10 cellular contexts compared by ENCODE assay signal in the genomic region with DNA sequence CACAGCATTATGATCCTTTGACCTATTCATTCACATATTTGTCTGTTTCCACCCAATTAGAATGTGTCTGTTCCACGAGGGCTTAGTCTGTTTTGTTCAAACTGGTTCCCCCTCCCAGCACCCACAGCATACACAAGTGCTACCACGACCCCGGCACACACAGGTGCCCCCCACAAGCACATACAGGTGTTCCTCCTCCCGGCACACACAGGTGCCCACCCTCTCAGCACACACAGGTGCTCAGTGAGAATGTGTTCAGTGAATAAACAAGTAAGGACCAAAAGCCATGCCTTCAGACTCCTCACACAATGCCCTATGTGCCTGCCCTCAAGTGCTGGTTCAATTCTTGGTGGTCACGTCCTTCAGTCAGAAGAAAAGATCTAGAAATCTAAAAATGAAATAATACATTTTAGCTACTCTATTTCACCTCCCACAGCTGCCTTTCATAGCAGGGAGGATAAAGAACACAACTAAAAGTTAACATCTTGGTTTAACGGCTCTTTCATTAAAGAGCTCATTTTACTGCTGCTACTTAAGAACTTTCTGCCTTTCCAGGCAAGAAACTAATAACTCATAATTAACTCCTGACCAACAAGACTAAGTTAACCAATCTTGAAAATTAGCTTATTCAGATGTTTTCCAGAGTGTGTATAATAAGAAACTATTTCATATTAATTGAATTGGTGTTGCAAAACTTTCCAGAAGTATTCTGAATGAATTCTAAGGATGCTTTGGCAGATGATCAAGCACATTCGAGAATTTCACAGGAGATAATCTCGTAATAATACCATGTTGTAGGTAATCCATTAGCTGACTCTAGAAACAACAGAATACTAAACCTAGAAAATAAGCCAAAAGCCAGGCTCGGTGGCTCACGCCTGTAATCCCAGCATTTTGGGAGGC. TPM values are rescaled to one million over a fixed set of nuclear protein-coding genes. Genes with fewer than 3 reads are reported as not detected.
DNase-seq lines count a peak whose midpoint lies in the region; ATAC-seq, FAIRE-seq and TF ChIP-seq lines count a peak whose summit lies in the region.
"Had no signal": no experiment of that assay in that cellular context is flagged by ENCODE, and none has a peak within 500 bp of the region (broad histone marks: within the 10 kb centered on the region; RNA-seq: fewer than 3 reads in every experiment).

No MANE protein-coding gene starts in this region.

- peak overlapping the region; percentile 93 for H3K27ac ChIP-seq in PC-9
- H3K27ac ChIP-seq: HL-60 had no signal

- no peak for ATAC-seq in HG03108 (IDR thresholded peaks at IDR 0.05; ENCODE audit: unreplicated experiment)

- no peak overlapping the region for H2AFZ ChIP-seq in PC-9

- peaks cover 58% of the 10 kb centered on the region for H3K79me2 ChIP-seq in PC-9 (ENCODE audit: low read depth)

- H3K27me3 ChIP-seq in PC-9 (ENCODE audit: insufficient read depth, low read depth) = no peaks in the 10 kb centered on the region

- TF ChIP-seq CTCF in PC-9 (conservative IDR thresholded peaks at IDR 0.05) (no peak), epithelial cell of proximal tubule (conservative IDR thresholded peaks at IDR 0.05; ENCODE audit: low read depth, low read length) (no peak), retinal pigment epithelial cell (conservative IDR thresholded peaks at IDR 0.05; ENCODE audit: low read depth, low read length) (no peak), D721Med (IDR thresholded peaks at IDR 0.05; ENCODE audit: insufficient read depth, missing control alignments) (no peak)

- in situ Hi-C loops in G401 (cut with HindIII; ENCODE audit: low sequenced_read_pairs) = no loop called here

- BruUV-seq in PC-9 (replicated peaks; lab: Mats Ljungman, UMichigan) = no TSS peak

- H3K36me3 ChIP-seq in PC-9 (ENCODE audit: low read depth) = 0 out of 2 replicates have a peak, but pooled peaks cover under 1% of the 10 kb centered on the region

- no peaks in the 10 kb centered on the region for H3K9me2 ChIP-seq in PC-9 (ENCODE audit: insufficient read depth)

- peak overlapping the region; percentile 81; the same call in 1 of the 2 replicates for H3K4me3 ChIP-seq in PC-9
- H3K4me3 ChIP-seq in epithelial cell of proximal tubule (ENCODE audit: low read depth, low read length) = peak overlapping the region; percentile 83
- H3K4me3 ChIP-seq in retinal pigment epithelial cell (ENCODE audit: low read length) = peak overlapping the region; percentile 94

- peaks cover 43% of the 10 kb centered on the region for H3F3A ChIP-seq in PC-9 (ENCODE audit: insufficient read depth, low read depth)

- H3K4me2 ChIP-seq in PC-9 = peak overlapping the region; percentile 90

- H3K9me3 ChIP-seq in PC-9 (ENCODE audit: insufficient read depth, low read depth) = no peaks in the 10 kb centered on the region

- FAIRE-seq in D721Med (lab: Jason Lieb, UNC) = no peak

- peak; percentile 10 for DNase-seq in G401 (ENCODE audit: low spot score)
- no peak for DNase-seq in PC-9
- no peak for DNase-seq in epithelial cell of proximal tubule (ENCODE audit: low read depth)
- no peak for DNase-seq in retinal pigment epithelial cell (ENCODE audit: low read depth)
- DNase-seq in hippocampal formation (lab: John Stamatoyannopoulos, UW) = no peak
- DNase-seq in D721Med (ENCODE audit: insufficient read length, low spot score) = no peak
- DNase-seq in NCI-H128 (lab: John Stamatoyannopoulos, UW; ENCODE audit: unreplicated experiment) = no peak
- DNase-seq: activated gamma-delta T cell had no signal

- H3K4me1 ChIP-seq in PC-9 (replicated peaks; ENCODE audit: insufficient read depth) = peaks cover 45% of the 10 kb centered on the region

- intact Hi-C loops in PC-9 (cut with micrococcal nuclease; ENCODE audit: unreplicated experiment) = loop anchor here (2.0 to 5.0 kb wide), 3 partner anchors 31 to 77 kb away; no protein-coding TSS in a partner anchor

- POLR2A ChIA-PET in PC-9 (lab: Charles Lee; ENCODE audit: unreplicated experiment) = interaction anchor here (0.8 kb wide), 1 partner anchor 96 kb away, joined by 4 read pairs; no protein-coding TSS in a partner anchor

- CTCF ChIA-PET in PC-9 (lab: Charles Lee) = interaction anchor here (0.5 to 1.1 kb wide), 2 partner anchors 30 to 89 kb away, joined by 3 read pairs; no protein-coding TSS in a partner anchor

- H4K20me1 ChIP-seq in PC-9 (ENCODE audit: insufficient read depth) = no peaks in the 10 kb centered on the region

RNA-seq across cellular contexts. Expression of gene DNMBP, which starts 2.3 kb away (rescaled TPM):
- 13.0 and 17.7 TPM in 2 replicates for total RNA-seq in G401 (2014; rRNA removed; shearing (Covaris generic))
- total RNA-seq in PC-9 (2021) (11.8 and 14.9 TPM in 2 replicates), epithelial cell of proximal tubule (17.2 and 20.5 TPM in 2 replicates)
